In the genomic region with DNA sequence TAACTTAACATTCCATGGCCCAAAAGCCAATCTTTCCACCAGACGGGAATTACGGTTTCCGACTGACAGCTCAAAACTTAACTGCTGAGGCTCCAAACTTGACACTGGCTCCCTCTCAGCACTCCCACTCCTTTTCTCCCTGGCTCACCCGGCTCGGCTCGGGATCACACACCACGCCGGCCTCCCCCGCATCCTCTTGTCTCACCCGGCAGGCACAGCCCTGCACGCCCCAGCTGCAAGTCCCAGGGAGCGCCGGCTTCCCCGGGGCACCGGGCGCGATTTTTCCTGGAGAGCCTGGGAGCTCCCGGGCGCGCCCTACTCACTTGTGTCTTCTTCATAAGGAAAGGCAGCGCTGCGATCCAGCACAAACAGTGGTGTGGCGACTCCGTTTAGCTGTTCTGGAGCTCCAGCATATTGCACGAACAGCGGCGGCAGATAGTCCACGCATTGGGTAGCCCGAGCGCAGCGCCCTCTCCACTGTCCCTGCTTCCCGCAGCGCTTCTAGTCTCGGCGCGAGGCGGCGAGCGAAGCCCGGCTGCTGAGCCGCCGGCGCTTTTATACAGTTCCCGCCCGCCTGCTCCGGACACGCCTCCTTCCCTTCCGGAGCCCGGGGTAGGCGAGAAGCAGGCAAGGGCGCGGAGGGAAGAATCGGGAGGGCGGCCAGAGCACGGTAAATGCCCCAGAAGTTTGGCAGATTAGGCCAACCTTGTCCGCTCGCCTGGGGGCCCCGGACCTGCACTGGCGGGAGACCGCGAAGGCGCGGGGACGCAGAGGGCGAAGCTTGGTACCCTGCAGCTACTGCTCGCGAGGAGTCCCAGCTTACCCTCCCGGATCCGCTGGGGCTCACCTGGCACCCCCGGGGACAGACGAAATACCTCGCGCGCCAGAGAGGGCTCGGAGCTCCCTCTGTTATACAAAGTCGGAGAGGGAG, we compare ENCODE assay signal across 8 cellular contexts. TPM values are rescaled to one million over a fixed set of nuclear protein-coding genes. Genes with fewer than 3 reads are reported as not detected.
A peak's percentile ranks its signal among the peaks of the same experiment; 100 is the strongest.
DNase-seq lines count a peak whose midpoint lies in the region; ATAC-seq and TF ChIP-seq lines count a peak whose summit lies in the region.

A gene with protein sequence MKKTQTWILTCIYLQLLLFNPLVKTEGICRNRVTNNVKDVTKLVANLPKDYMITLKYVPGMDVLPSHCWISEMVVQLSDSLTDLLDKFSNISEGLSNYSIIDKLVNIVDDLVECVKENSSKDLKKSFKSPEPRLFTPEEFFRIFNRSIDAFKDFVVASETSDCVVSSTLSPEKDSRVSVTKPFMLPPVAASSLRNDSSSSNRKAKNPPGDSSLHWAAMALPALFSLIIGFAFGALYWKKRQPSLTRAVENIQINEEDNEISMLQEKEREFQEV (minus strand): TSS at position 531 of the 931 bp plus-strand sequence. CDS start 193 bp downstream, at position 338.

- H3K27ac ChIP-seq in A673 (ENCODE audit: low read depth, low read length, poor library complexity, severe bottlenecking) (no peak within 1 kb of the TSS), muscle layer of duodenum (ENCODE audit: low read length) (peak within 1 kb of the TSS; percentile 76), transverse colon (peak within 1 kb of the TSS; percentile 86 to 92 (median 90))

- intact Hi-C loops in A673 (cut with micrococcal nuclease; ENCODE audit: unreplicated experiment) (loop anchor here (5.0 kb wide), 1 partner anchor 423 kb away; no protein-coding TSS in a partner anchor), transverse colon (cut with DNase I; ENCODE audit: low total_unique reads) (loop anchor here (10.0 kb wide), 1 partner anchor 435 kb away; the partner anchor contains the start of genes CEP290 and TMTC3)

- DNase-seq in A673 (ENCODE audit: low spot score) (peak; percentile 89), NCI-H2227 treated with DMSO at 0.1 percent for 48 hours (lab: John Stamatoyannopoulos, UW) (peak; percentile 82), fibroblast of pulmonary artery (ENCODE audit: low read depth) (peak; percentile 91), transverse colon (peak; percentile 89)
- DNase-seq in activated T-cell treated with anti-CD3 and anti-CD28 coated beads, Interleukin-2, amount 50 U/mL, for 48 hours, result peak; percentile 50 to 61

- TF ChIP-seq EP300 in transverse colon (IDR thresholded peaks at IDR 0.05; ENCODE audit: low read depth), result no peak

- TF ChIP-seq CTCF in A673 (conservative IDR thresholded peaks at IDR 0.05; ENCODE audit: low read depth, low read length) (peak; percentile 46), fibroblast of pulmonary artery (IDR thresholded peaks at IDR 0.05; ENCODE audit: low read length, missing control alignments) (peak; percentile 42), transverse colon (IDR thresholded peaks at IDR 0.05) (peak in 4 of 5 experiments; percentile 18 to 42 (median 28))

- in situ Hi-C loops in transverse colon (cut with MboI; ENCODE audit: low pct_ligation_motif_present in 1 of 4, low pct_unique_long_range_greater_than_20kb in 1 of 4, low sequenced_read_pairs in 3 of 4), result loop anchor here (25.0 kb wide), 1 partner anchor 407 kb away; no protein-coding TSS in a partner anchor

- H3K36me3 ChIP-seq in A673 (ENCODE audit: insufficient read depth, low read length, poor library complexity, severe bottlenecking) (no peaks in the 10 kb centered on the region), muscle layer of duodenum (ENCODE audit: control insufficient read depth in 1 of 2, insufficient read depth in 2 of 2, low read length in 2 of 2) (no peaks in the 10 kb centered on the region), transverse colon (no peaks in the 10 kb centered on the region)

- 3% methylated on average over 63 of the region's 76 CpGs; no CpG with 5 or more reads in 1 of the 2 donors for WGBS in transverse colon (ENCODE audit: low coverage in 1 of 2), 2 donors

- no peaks in the 10 kb centered on the region for H3K9me3 ChIP-seq in A673 (ENCODE audit: low read depth, low read length, poor library complexity, severe bottlenecking)
- H3K9me3 ChIP-seq in muscle layer of duodenum (ENCODE audit: control insufficient read depth in 1 of 2, low read length in 2 of 2), result no peaks in the 10 kb centered on the region
- no peaks in the 10 kb centered on the region for H3K9me3 ChIP-seq in transverse colon

- H3K27me3 ChIP-seq in A673 (replicated peaks; ENCODE audit: insufficient read depth, low read depth, low read length, poor library complexity) (no peaks in the 10 kb centered on the region), muscle layer of duodenum (ENCODE audit: low read depth, low read length) (no peaks in the 10 kb centered on the region), transverse colon (no peaks in the 10 kb centered on the region)

- ATAC-seq in GM18861 (IDR thresholded peaks at IDR 0.05; ENCODE audit: unreplicated experiment) (peak; percentile 51), HG03175 (IDR thresholded peaks at IDR 0.05; ENCODE audit: unreplicated experiment) (peak; percentile 55)

- H3K4me1 ChIP-seq in A673 (ENCODE audit: insufficient read depth, low read length, poor library complexity, severe bottlenecking) (peaks cover 12% of the 10 kb centered on the region), muscle layer of duodenum (ENCODE audit: control insufficient read depth in 1 of 2, insufficient read depth in 2 of 2, low read length in 2 of 2) (peaks cover 1 to 3% of the 10 kb centered on the region in 2 donors), transverse colon (peaks cover 0 to 36% (median 24%) of the 10 kb centered on the region in 4 donors)

- CTCF ChIA-PET in A673 (lab: Charles Lee), result interaction anchor here (0.7 kb wide), 1 partner anchor 59 kb away, joined by 3 read pairs; no protein-coding TSS in a partner anchor

- POLR2A ChIA-PET in A673 (lab: Charles Lee; ENCODE audit: low non-redundant PET), result interaction anchor here (0.6 to 0.7 kb wide), 2 partner anchors 14 to 16 kb away, joined by 3 to 19 read pairs; no protein-coding TSS in a partner anchor

- BruUV-seq in A673 (replicated peaks; lab: Mats Ljungman, UMichigan), result no TSS peak

- peak; percentile 90 for TF ChIP-seq POLR2A in transverse colon (IDR thresholded peaks at IDR 0.05)

- H3K4me3 ChIP-seq in A673 (ENCODE audit: low read depth, low read length, poor library complexity, severe bottlenecking) (peak within 1 kb of the TSS; percentile 65), fibroblast of pulmonary artery (replicated peaks; ENCODE audit: low read depth, low read length) (peak within 1 kb of the TSS; percentile 84), muscle layer of duodenum (ENCODE audit: low read depth in 1 of 2, low read length in 2 of 2) (peak within 1 kb of the TSS; percentile 65 to 93), transverse colon (peak within 1 kb of the TSS; percentile 64 to 70 (median 68))

RNA-seq across cellular contexts. Expression of the gene that starts here (rescaled TPM):
- total RNA-seq in A673 (2021), result 4.6 and 5.7 TPM in 2 replicates
- 10 to 100 TPM; 10.5 to 44.6 (median 29.1) TPM for total RNA-seq in transverse colon
